Comparison of ENCODE assay signal across 1 cellular context in the genomic region with DNA sequence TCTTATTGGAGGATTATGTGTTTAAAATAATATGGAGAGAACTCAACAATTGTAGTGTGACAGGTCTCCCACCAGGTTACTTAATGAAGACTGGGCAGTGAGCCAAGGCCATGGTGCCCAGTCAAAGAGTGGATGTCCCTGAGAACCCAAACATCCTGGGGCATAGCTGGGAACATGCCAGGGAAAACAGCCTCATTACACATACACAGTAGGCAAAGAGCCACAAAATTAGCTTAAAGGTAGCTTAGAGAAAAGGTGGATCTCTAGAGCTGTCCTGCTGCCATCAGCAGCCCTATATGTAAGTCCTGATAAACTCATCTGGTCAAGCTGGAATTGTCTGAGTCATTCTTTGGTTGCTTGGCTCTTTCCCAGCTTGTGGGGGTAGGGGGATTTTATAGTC.
A peak's percentile ranks its signal among the peaks of the same experiment; 100 is the strongest.
TF ChIP-seq lines count a peak whose summit lies in the region.

No MANE protein-coding gene starts in this region.

TF ChIP-seq in HEK293, 187 proteins besides CTCF, POLR2A, EP300 and RAD21 (continued from another document):
- TF ChIP-seq ZNF133 (tag by site-specific recombination; IDR thresholded peaks at IDR 0.05) (no peak), SP2 (tag by site-specific recombination; IDR thresholded peaks at IDR 0.05) (no peak), GFI1B (tag by site-specific recombination; IDR thresholded peaks at IDR 0.05) (no peak), ZNF366 (tag by site-specific recombination; conservative IDR thresholded peaks at IDR 0.05) (no peak), ZIC2 (tag by site-specific recombination; IDR thresholded peaks at IDR 0.05) (peak; percentile 60), ZNF549 (tag by site-specific recombination; IDR thresholded peaks at IDR 0.05) (0 out of 2 replicates have a peak, but pooled peaks have one; percentile 25), KLF16 (tag by site-specific recombination; IDR thresholded peaks at IDR 0.05) (no peak), WT1 (tag by site-specific recombination; IDR thresholded peaks at IDR 0.05) (no peak), ZNF18 (tag by site-specific recombination; IDR thresholded peaks at IDR 0.05) (no peak), ZSCAN30 (tag by site-specific recombination; IDR thresholded peaks at IDR 0.05) (no peak), ZNF768 (tag by site-specific recombination; IDR thresholded peaks at IDR 0.05) (no peak), ZNF292 (tag by site-specific recombination; IDR thresholded peaks at IDR 0.05; ENCODE audit: borderline replicate concordance, low read depth) (no peak), ZNF747 (tag by site-specific recombination; IDR thresholded peaks at IDR 0.05) (no peak), ZNF624 (tag by site-specific recombination; IDR thresholded peaks at IDR 0.05) (no peak), BCL11A (tag by site-specific recombination; IDR thresholded peaks at IDR 0.05; ENCODE audit: low read depth) (no peak), OVOL3 (tag by site-specific recombination; IDR thresholded peaks at IDR 0.05) (no peak), ZNF112 (tag by site-specific recombination; IDR thresholded peaks at IDR 0.05) (no peak), ZNF473 (tag by site-specific recombination; IDR thresholded peaks at IDR 0.05) (no peak), ZNF677 (tag by site-specific recombination; IDR thresholded peaks at IDR 0.05) (no peak), ZNF843 (tag by site-specific recombination; IDR thresholded peaks at IDR 0.05) (peak; percentile 63; the same call in 1 of the 2 replicates), TRIM28 (IDR thresholded peaks at IDR 0.05; ENCODE audit: borderline replicate concordance, low read length) (no peak), GLI4 (tag by site-specific recombination; IDR thresholded peaks at IDR 0.05) (no peak), GLIS1 (tag by site-specific recombination; IDR thresholded peaks at IDR 0.05) (no peak), ZNF433 (tag by site-specific recombination; IDR thresholded peaks at IDR 0.05; ENCODE audit: low read depth) (no peak), ZNF596 (tag by site-specific recombination; IDR thresholded peaks at IDR 0.05) (no peak), ZFP41 (tag by site-specific recombination; IDR thresholded peaks at IDR 0.05; ENCODE audit: borderline replicate concordance) (no peak), MZF1 (tag by site-specific recombination; IDR thresholded peaks at IDR 0.05; ENCODE audit: borderline replicate concordance) (0 out of 2 replicates have a peak, but pooled peaks have one; percentile 34), ZNF184 (tag by site-specific recombination; IDR thresholded peaks at IDR 0.05) (no peak), ZNF654 (tag by site-specific recombination; IDR thresholded peaks at IDR 0.05; ENCODE audit: low read depth) (no peak), ZNF324 (tag by site-specific recombination; IDR thresholded peaks at IDR 0.05) (no peak), ZNF701 (tag by site-specific recombination; IDR thresholded peaks at IDR 0.05) (no peak), ZNF558 (tag by site-specific recombination; IDR thresholded peaks at IDR 0.05) (no peak), ZNF626 (tag by site-specific recombination; IDR thresholded peaks at IDR 0.05) (no peak), ZNF23 (tag by site-specific recombination; IDR thresholded peaks at IDR 0.05; ENCODE audit: borderline replicate concordance) (no peak)
- TF ChIP-seq, protein P1, sequence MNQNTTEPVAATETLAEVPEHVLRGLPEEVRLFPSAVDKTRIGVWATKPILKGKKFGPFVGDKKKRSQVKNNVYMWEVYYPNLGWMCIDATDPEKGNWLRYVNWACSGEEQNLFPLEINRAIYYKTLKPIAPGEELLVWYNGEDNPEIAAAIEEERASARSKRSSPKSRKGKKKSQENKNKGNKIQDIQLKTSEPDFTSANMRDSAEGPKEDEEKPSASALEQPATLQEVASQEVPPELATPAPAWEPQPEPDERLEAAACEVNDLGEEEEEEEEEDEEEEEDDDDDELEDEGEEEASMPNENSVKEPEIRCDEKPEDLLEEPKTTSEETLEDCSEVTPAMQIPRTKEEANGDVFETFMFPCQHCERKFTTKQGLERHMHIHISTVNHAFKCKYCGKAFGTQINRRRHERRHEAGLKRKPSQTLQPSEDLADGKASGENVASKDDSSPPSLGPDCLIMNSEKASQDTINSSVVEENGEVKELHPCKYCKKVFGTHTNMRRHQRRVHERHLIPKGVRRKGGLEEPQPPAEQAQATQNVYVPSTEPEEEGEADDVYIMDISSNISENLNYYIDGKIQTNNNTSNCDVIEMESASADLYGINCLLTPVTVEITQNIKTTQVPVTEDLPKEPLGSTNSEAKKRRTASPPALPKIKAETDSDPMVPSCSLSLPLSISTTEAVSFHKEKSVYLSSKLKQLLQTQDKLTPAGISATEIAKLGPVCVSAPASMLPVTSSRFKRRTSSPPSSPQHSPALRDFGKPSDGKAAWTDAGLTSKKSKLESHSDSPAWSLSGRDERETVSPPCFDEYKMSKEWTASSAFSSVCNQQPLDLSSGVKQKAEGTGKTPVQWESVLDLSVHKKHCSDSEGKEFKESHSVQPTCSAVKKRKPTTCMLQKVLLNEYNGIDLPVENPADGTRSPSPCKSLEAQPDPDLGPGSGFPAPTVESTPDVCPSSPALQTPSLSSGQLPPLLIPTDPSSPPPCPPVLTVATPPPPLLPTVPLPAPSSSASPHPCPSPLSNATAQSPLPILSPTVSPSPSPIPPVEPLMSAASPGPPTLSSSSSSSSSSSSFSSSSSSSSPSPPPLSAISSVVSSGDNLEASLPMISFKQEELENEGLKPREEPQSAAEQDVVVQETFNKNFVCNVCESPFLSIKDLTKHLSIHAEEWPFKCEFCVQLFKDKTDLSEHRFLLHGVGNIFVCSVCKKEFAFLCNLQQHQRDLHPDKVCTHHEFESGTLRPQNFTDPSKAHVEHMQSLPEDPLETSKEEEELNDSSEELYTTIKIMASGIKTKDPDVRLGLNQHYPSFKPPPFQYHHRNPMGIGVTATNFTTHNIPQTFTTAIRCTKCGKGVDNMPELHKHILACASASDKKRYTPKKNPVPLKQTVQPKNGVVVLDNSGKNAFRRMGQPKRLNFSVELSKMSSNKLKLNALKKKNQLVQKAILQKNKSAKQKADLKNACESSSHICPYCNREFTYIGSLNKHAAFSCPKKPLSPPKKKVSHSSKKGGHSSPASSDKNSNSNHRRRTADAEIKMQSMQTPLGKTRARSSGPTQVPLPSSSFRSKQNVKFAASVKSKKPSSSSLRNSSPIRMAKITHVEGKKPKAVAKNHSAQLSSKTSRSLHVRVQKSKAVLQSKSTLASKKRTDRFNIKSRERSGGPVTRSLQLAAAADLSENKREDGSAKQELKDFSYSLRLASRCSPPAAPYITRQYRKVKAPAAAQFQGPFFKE (tag by site-specific recombination; IDR thresholded peaks at IDR 0.05; ENCODE audit: borderline replicate concordance), result no peak
- TF ChIP-seq, protein P2, sequence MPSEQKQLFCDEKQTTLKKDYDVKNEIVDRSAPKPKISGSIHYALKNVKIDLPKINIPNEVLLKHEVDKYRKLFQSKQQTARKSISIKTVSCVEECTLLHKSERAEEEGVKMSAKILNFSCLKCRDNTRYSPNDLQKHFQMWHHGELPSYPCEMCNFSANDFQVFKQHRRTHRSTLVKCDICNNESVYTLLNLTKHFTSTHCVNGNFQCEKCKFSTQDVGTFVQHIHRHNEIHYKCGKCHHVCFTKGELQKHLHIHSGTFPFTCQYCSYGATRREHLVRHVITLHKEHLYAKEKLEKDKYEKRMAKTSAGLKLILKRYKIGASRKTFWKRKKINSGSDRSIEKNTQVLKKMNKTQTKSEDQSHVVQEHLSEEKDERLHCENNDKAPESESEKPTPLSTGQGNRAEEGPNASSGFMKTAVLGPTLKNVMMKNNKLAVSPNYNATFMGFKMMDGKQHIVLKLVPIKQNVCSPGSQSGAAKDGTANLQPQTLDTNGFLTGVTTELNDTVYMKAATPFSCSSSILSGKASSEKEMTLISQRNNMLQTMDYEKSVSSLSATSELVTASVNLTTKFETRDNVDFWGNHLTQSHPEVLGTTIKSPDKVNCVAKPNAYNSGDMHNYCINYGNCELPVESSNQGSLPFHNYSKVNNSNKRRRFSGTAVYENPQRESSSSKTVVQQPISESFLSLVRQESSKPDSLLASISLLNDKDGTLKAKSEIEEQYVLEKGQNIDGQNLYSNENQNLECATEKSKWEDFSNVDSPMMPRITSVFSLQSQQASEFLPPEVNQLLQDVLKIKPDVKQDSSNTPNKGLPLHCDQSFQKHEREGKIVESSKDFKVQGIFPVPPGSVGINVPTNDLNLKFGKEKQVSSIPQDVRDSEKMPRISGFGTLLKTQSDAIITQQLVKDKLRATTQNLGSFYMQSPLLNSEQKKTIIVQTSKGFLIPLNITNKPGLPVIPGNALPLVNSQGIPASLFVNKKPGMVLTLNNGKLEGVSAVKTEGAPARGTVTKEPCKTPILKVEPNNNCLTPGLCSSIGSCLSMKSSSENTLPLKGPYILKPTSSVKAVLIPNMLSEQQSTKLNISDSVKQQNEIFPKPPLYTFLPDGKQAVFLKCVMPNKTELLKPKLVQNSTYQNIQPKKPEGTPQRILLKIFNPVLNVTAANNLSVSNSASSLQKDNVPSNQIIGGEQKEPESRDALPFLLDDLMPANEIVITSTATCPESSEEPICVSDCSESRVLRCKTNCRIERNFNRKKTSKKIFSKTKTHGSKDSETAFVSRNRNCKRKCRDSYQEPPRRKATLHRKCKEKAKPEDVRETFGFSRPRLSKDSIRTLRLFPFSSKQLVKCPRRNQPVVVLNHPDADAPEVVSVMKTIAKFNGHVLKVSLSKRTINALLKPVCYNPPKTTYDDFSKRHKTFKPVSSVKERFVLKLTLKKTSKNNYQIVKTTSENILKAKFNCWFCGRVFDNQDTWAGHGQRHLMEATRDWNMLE (tag by site-specific recombination; conservative IDR thresholded peaks at IDR 0.05; ENCODE audit: low read depth), result no peak
- TF ChIP-seq, protein P3, sequence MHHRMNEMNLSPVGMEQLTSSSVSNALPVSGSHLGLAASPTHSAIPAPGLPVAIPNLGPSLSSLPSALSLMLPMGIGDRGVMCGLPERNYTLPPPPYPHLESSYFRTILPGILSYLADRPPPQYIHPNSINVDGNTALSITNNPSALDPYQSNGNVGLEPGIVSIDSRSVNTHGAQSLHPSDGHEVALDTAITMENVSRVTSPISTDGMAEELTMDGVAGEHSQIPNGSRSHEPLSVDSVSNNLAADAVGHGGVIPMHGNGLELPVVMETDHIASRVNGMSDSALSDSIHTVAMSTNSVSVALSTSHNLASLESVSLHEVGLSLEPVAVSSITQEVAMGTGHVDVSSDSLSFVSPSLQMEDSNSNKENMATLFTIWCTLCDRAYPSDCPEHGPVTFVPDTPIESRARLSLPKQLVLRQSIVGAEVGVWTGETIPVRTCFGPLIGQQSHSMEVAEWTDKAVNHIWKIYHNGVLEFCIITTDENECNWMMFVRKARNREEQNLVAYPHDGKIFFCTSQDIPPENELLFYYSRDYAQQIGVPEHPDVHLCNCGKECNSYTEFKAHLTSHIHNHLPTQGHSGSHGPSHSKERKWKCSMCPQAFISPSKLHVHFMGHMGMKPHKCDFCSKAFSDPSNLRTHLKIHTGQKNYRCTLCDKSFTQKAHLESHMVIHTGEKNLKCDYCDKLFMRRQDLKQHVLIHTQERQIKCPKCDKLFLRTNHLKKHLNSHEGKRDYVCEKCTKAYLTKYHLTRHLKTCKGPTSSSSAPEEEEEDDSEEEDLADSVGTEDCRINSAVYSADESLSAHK (tag by site-specific recombination; IDR thresholded peaks at IDR 0.05), result no peak
- TF ChIP-seq, protein P4, sequence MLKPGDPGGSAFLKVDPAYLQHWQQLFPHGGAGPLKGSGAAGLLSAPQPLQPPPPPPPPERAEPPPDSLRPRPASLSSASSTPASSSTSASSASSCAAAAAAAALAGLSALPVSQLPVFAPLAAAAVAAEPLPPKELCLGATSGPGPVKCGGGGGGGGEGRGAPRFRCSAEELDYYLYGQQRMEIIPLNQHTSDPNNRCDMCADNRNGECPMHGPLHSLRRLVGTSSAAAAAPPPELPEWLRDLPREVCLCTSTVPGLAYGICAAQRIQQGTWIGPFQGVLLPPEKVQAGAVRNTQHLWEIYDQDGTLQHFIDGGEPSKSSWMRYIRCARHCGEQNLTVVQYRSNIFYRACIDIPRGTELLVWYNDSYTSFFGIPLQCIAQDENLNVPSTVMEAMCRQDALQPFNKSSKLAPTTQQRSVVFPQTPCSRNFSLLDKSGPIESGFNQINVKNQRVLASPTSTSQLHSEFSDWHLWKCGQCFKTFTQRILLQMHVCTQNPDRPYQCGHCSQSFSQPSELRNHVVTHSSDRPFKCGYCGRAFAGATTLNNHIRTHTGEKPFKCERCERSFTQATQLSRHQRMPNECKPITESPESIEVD (tag by site-specific recombination; IDR thresholded peaks at IDR 0.05), result peak; percentile 47; the same call in 1 of the 2 replicates
